ENCODE assay signal across 21 cellular contexts in genomic region chr2:38371235-38371634, GRCh38.
"Had no signal": no experiment of that assay in that cellular context is flagged by ENCODE, and none has a peak within 500 bp of the region (broad histone marks: within the 10 kb centered on the region; RNA-seq: fewer than 3 reads in every experiment).

No MANE protein-coding gene starts in this region.

- H3K9me3 ChIP-seq: colonic mucosa, heart right ventricle, left ventricle myocardium inferior, ovary, right atrium auricular region, stomach, tibial artery, upper lobe of left lung, uterus had no signal

- H2AFZ ChIP-seq: neural progenitor cell had no signal

- H3K36me3 Mint-ChIP-seq: natural killer cell treated with Interleukin-12 subunit alpha and Interleukin-12 subunit beta and Interleukin-15 and Interleukin-18, amount 100 ng/mL, for 72 hours had no signal

- H3K36me3 ChIP-seq: colonic mucosa, left ventricle myocardium inferior, neural progenitor cell, ovary, right atrium auricular region, stomach, tibial artery, upper lobe of left lung, uterus had no signal

- H3K4me1 ChIP-seq: colonic mucosa had no signal

- H3K9me3 Mint-ChIP-seq: endodermal cell; natural killer cell treated with Interleukin-12 subunit alpha and Interleukin-12 subunit beta and Interleukin-15 and Interleukin-18, amount 100 ng/mL, for 72 hours had no signal

- DNase-seq: colonic mucosa; dermis blood vessel endothelial cell; endodermal cell; heart right ventricle; islet precursor cell; left ventricle myocardium inferior; mesenchymal stem cell; midbrain; nucleus accumbens; ovary; small intestine; stimulated activated CD4-positive, alpha-beta T cell treated with anti-CD3 and anti-CD28 coated beads, Interleukin-12 subunit alpha, Interleukin-12 subunit beta, amount 100 ng/mL, for 4 hours; stomach; tibial artery; upper lobe of left lung; uterus had no signal

- H3K4me3 ChIP-seq: colonic mucosa, heart right ventricle, left ventricle myocardium inferior, lung, neural progenitor cell, ovary, right atrium auricular region, stomach, tibial artery, upper lobe of left lung, uterus had no signal

- H3K4me2 ChIP-seq: neural progenitor cell had no signal

- H3K4me3 Mint-ChIP-seq: endodermal cell; natural killer cell treated with Interleukin-12 subunit alpha and Interleukin-12 subunit beta and Interleukin-15 and Interleukin-18, amount 100 ng/mL, for 72 hours; neural progenitor cell had no signal

- FAIRE-seq: frontal cortex, small intestine had no signal

- ATAC-seq: heart right ventricle; natural killer cell treated with Interleukin-12 subunit alpha and Interleukin-12 subunit beta and Interleukin-15 and Interleukin-18, amount 100 ng/mL, for 72 hours had no signal

- H3K27me3 Mint-ChIP-seq: natural killer cell treated with Interleukin-12 subunit alpha and Interleukin-12 subunit beta and Interleukin-15 and Interleukin-18, amount 100 ng/mL, for 72 hours had no signal

- H3K9ac ChIP-seq: neural progenitor cell had no signal

- H3K27ac Mint-ChIP-seq: endodermal cell; natural killer cell treated with Interleukin-12 subunit alpha and Interleukin-12 subunit beta and Interleukin-15 and Interleukin-18, amount 100 ng/mL, for 72 hours; neural progenitor cell had no signal

- H3K27ac ChIP-seq: colonic mucosa, heart right ventricle, left ventricle myocardium inferior, neural progenitor cell, ovary, right atrium auricular region, tibial artery, upper lobe of left lung, uterus had no signal

- H3K27me3 ChIP-seq: colonic mucosa, heart right ventricle, neural progenitor cell, ovary, right atrium auricular region, stomach, tibial artery, upper lobe of left lung, uterus had no signal
